Comparison of ENCODE assay signal across 23 cellular contexts in the genomic region with DNA sequence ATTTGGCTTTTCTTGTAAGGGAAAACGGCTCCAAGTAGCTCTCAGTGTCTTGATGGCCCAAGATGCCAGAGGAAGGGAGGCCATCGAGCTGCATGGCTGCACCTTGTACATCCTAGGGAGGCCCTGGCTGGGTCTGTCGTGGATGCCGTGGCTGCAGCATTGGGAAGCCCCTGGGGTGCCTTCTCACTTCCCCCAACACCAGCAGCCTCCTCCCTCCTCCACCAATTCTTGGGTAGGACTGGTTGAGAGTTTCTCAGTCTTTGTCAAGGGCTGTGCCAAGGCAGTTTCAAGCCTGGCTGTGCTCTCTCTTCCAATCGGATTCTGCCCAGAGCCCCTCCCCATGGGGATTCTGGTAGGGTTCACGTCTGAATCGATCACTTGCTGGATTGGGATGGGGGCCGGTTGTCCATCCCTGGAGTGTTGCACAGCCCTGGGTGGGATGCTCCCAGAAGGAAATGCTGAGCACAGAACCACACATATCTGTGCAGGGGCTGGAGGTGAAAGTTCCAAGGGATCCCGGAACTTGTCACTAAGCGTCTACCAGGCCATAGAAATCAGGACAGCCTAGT. TPM values are rescaled to one million over a fixed set of nuclear protein-coding genes. Genes with fewer than 3 reads are reported as not detected.
DNase-seq lines count a peak whose midpoint lies in the region; ATAC-seq, FAIRE-seq and TF ChIP-seq lines count a peak whose summit lies in the region.
"Had no signal": no experiment of that assay in that cellular context is flagged by ENCODE, and none has a peak within 500 bp of the region (broad histone marks: within the 10 kb centered on the region; RNA-seq: fewer than 3 reads in every experiment).

No MANE protein-coding gene starts in this region.

- no peak for TF ChIP-seq CTCF in bronchial epithelial cell (IDR thresholded peaks at IDR 0.05; ENCODE audit: insufficient read depth, low read length, severe bottlenecking)
- no peak for TF ChIP-seq CTCF in tibial nerve (IDR thresholded peaks at IDR 0.05)

- no peaks in the 10 kb centered on the region for H3K27me3 Mint-ChIP-seq in T-helper 2 cell treated with Interferon-gamma antibody and Interleukin-4, amounts not matched to agents 5 μg/mL and 100 μg/mL, for 36 hours (ENCODE audit: low read depth)
- H3K27me3 Mint-ChIP-seq in naive thymus-derived CD8-positive, alpha-beta T cell: peaks cover 0 to 4% (median 3%) of the 10 kb centered on the region in 5 donors

- no peak overlapping the region for H3K4me3 ChIP-seq in bronchial epithelial cell (ENCODE audit: low read depth, low read length)
- H3K4me3 ChIP-seq in tibial nerve: no peak overlapping the region
- H3K4me3 ChIP-seq: esophagus muscularis mucosa had no signal

- no peak for TF ChIP-seq POLR2A in tibial nerve (IDR thresholded peaks at IDR 0.05)

- WGBS in tibial nerve, 2 donors: 71 to 74% methylated on average over 10 of the region's 10 CpGs

- peak; percentile 60 for FAIRE-seq in bronchial epithelial cell (lab: Jason Lieb, UNC)
- FAIRE-seq: small intestine had no signal

- peaks cover 0 to 2% (median 0%) of the 10 kb centered on the region in 4 donors for H3K9me3 ChIP-seq in tibial nerve
- H3K9me3 ChIP-seq: esophagus muscularis mucosa, neutrophil had no signal

- no peaks in the 10 kb centered on the region for H3K36me3 ChIP-seq in bronchial epithelial cell (ENCODE audit: control insufficient read depth, insufficient read depth, low read length)
- H3K36me3 ChIP-seq in tibial nerve: peaks cover 0 to 8% (median 0%) of the 10 kb centered on the region in 3 donors
- H3K36me3 ChIP-seq: esophagus muscularis mucosa, neutrophil had no signal

- no peak for DNase-seq in T-helper 2 cell treated with Interferon-gamma antibody and Interleukin-4, amounts not matched to agents 5 μg/mL and 100 μg/mL, for 36 hours (ENCODE audit: low spot score)
- DNase-seq in T-helper 2 cell: no peak
- DNase-seq in bronchial epithelial cell (ENCODE audit: low read depth): no peak
- peak in 1 of 10 donors; percentile 51 for DNase-seq in naive thymus-derived CD8-positive, alpha-beta T cell
- no peak for DNase-seq in tibial nerve (ENCODE audit: low spot score in 2 of 2)
- no peak for DNase-seq in anterior cingulate cortex (lab: John Stamatoyannopoulos, UW)
- DNase-seq in epidermal melanocyte (ENCODE audit: insufficient read length, low spot score): no peak
- DNase-seq: activated CD4-positive, alpha-beta T cell treated with anti-CD3 and anti-CD28 coated beads, Interleukin-2, amount 50 U/mL, for 4 hours; activated naive CD4-positive, alpha-beta T cell treated with anti-CD3 and anti-CD28 coated beads for 36 hours; Calu3; cerebellar nuclear complex; effector memory CD4-positive, alpha-beta T cell; NCI-H1694; NCI-H748 treated with DMSO at 0.1 percent for 48 hours; stimulated activated CD4-positive, alpha-beta T cell treated with anti-CD3 and anti-CD28 coated beads, Interleukin-4, amount 100 ng/mL, for 24 hours had no signal

- peak overlapping the region; percentile 45 for H3K27ac Mint-ChIP-seq in T-helper 2 cell treated with Interferon-gamma antibody and Interleukin-4, amounts not matched to agents 5 μg/mL and 100 μg/mL, for 36 hours
- peak overlapping the region in 2 of 10 donors; percentile 45 to 66 for H3K27ac Mint-ChIP-seq in naive thymus-derived CD8-positive, alpha-beta T cell
- H3K27ac Mint-ChIP-seq: activated naive CD4-positive, alpha-beta T cell treated with anti-CD3 and anti-CD28 coated beads for 36 hours; B cell; stimulated activated naive CD8-positive, alpha-beta T cell treated with anti-CD3 and anti-CD28 coated beads, Interleukin-15, Interleukin-2, amounts not matched to agents 100 ng/mL and 50 ng/mL, for 24 hours had no signal

- H3K4me1 ChIP-seq in tibial nerve: peaks cover 0 to 54% (median 16%) of the 10 kb centered on the region in 4 donors

- peaks cover 4% of the 10 kb centered on the region for H3K36me3 Mint-ChIP-seq in T-helper 2 cell treated with Interferon-gamma antibody and Interleukin-4, amounts not matched to agents 5 μg/mL and 100 μg/mL, for 36 hours (ENCODE audit: low read depth)
- peaks cover 0 to 3% (median 0%) of the 10 kb centered on the region in 3 donors for H3K36me3 Mint-ChIP-seq in naive thymus-derived CD8-positive, alpha-beta T cell

- H3K27me3 ChIP-seq in bronchial epithelial cell (ENCODE audit: control insufficient read depth, insufficient read depth, low read length) (no peaks in the 10 kb centered on the region), tibial nerve (no peaks in the 10 kb centered on the region)
- H3K27me3 ChIP-seq: esophagus muscularis mucosa had no signal

- POLR2A ChIA-PET in naive thymus-derived CD8-positive, alpha-beta T cell (lab: Charles Lee): no interaction called here

- peak overlapping the region in 3 of 4 donors; percentile 1 to 57 (median 52) for H3K27ac ChIP-seq in tibial nerve
- H3K27ac ChIP-seq: 22Rv1, esophagus muscularis mucosa, HL-60, neutrophil had no signal

- peaks cover under 1% of the 10 kb centered on the region for H3K9me3 Mint-ChIP-seq in T-helper 2 cell treated with Interferon-gamma antibody and Interleukin-4, amounts not matched to agents 5 μg/mL and 100 μg/mL, for 36 hours
- no peaks in the 10 kb centered on the region for H3K9me3 Mint-ChIP-seq in naive thymus-derived CD8-positive, alpha-beta T cell
- H3K9me3 Mint-ChIP-seq: stimulated activated naive CD8-positive, alpha-beta T cell treated with anti-CD3 and anti-CD28 coated beads, Interleukin-15, Interleukin-2, amounts not matched to agents 100 ng/mL and 50 ng/mL, for 24 hours had no signal

- no peak for ATAC-seq in naive thymus-derived CD8-positive, alpha-beta T cell
- no peak for ATAC-seq in GM19351 (IDR thresholded peaks at IDR 0.05; ENCODE audit: unreplicated experiment)

- peaks cover 56% of the 10 kb centered on the region for H3K4me1 Mint-ChIP-seq in T-helper 2 cell treated with Interferon-gamma antibody and Interleukin-4, amounts not matched to agents 5 μg/mL and 100 μg/mL, for 36 hours (ENCODE audit: low read depth)
- peaks cover 19 to 50% (median 42%) of the 10 kb centered on the region in 4 donors for H3K4me1 Mint-ChIP-seq in naive thymus-derived CD8-positive, alpha-beta T cell

- TF ChIP-seq EP300 in tibial nerve (IDR thresholded peaks at IDR 0.05): no peak

- H3K4me3 Mint-ChIP-seq in T-helper 2 cell treated with Interferon-gamma antibody and Interleukin-4, amounts not matched to agents 5 μg/mL and 100 μg/mL, for 36 hours: no peak overlapping the region
- H3K4me3 Mint-ChIP-seq in naive thymus-derived CD8-positive, alpha-beta T cell: peak overlapping the region in 7 of 10 donors; percentile 7 to 69 (median 48)
- H3K4me3 Mint-ChIP-seq: activated naive CD4-positive, alpha-beta T cell treated with anti-CD3 and anti-CD28 coated beads for 36 hours; B cell; stimulated activated naive CD8-positive, alpha-beta T cell treated with anti-CD3 and anti-CD28 coated beads, Interleukin-15, Interleukin-2, amounts not matched to agents 100 ng/mL and 50 ng/mL, for 24 hours had no signal

RNA-seq across cellular contexts. Expression of a gene that starts 14.0 kb away (rescaled TPM):
- total RNA-seq in bronchial epithelial cell (17.6 and 28.9 TPM in 2 replicates), tibial nerve (10 to 100 TPM; 18.9 to 64.9 (median 41.8) TPM)
- total RNA-seq in naive thymus-derived CD8-positive, alpha-beta T cell: 1 to 10 TPM; 1.5 TPM
- polyA plus RNA-seq in naive thymus-derived CD8-positive, alpha-beta T cell: 1 to 10 TPM in 2 of 3 donors, under 1 TPM in 1; 0.44 to 1.7 (median 1.2) TPM

RNA-seq across cellular contexts. Expression of a gene that starts 44.1 kb away (rescaled TPM):
- 5.5 and 9.9 TPM in 2 replicates for total RNA-seq in bronchial epithelial cell
- 10 to 100 TPM; 18.7 to 18.9 TPM for total RNA-seq in naive thymus-derived CD8-positive, alpha-beta T cell
- polyA plus RNA-seq in naive thymus-derived CD8-positive, alpha-beta T cell: 10 to 100 TPM in 2 of 3 donors, 1 to 10 TPM in 1; 8.5 to 14.9 (median 11.0) TPM
- total RNA-seq in tibial nerve: 10 to 100 TPM; 53.1 to 88.6 (median 72.7) TPM
